ENCODE assay signal across 21 cellular contexts in the genomic region with DNA sequence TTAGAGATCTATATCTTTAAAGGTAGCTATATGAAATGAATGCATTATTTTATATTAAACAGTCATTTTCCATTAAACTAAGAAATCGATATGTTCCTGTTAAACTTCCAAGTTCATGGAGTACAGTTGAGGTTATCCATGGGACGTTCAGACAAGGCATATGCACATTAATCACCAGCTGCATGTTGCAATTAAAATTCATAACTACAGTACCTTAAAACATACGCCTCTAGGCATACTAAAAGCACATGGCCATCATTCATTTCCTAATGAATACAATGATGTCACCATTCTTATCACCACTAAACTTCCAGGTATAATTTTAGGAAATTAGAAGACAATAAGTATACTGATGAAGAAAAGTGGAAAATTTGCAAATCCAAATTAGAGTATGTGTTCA.
"Had no signal": no experiment of that assay in that cellular context is flagged by ENCODE, and none has a peak within 500 bp of the region (broad histone marks: within the 10 kb centered on the region; RNA-seq: fewer than 3 reads in every experiment).

No MANE protein-coding gene starts in this region.

- ATAC-seq: activated naive CD4-positive, alpha-beta T cell treated with anti-CD3 and anti-CD28 coated beads, Interleukin-2, amount 50 U/mL, for 72 hours; activated naive CD8-positive, alpha-beta T cell treated with anti-CD3 and anti-CD28 coated beads, Interleukin-2, amount 50 U/mL, for 24 hours; activated T-cell treated with anti-CD3 and anti-CD28 coated beads, Interleukin-2, amount 50 U/mL, for 4 hours; body of pancreas; PC-3; Right ventricle myocardium inferior had no signal

- H3K4me3 ChIP-seq: ascending aorta, body of pancreas, cardiac muscle cell had no signal

- H3K4me1 Mint-ChIP-seq: activated CD4-positive, alpha-beta T cell treated with anti-CD3 and anti-CD28 coated beads, Interleukin-2, amount 10 ng/mL, durations not matched to agents 7 days and 5 days; activated naive CD8-positive, alpha-beta T cell treated with anti-CD3 and anti-CD28 coated beads, Interleukin-2, amount 50 U/mL, for 24 hours had no signal

- H3K4me1 ChIP-seq: ascending aorta, body of pancreas had no signal

- H3K36me3 Mint-ChIP-seq: activated CD4-positive, alpha-beta memory T cell treated with anti-CD3 and anti-CD28 coated beads for 36 hours; activated naive CD4-positive, alpha-beta T cell treated with anti-CD3 and anti-CD28 coated beads, Interleukin-2, amount 50 U/mL, for 72 hours had no signal

- H3K27ac ChIP-seq: ascending aorta, body of pancreas, cardiac muscle cell, VCaP had no signal

- H3K4me3 Mint-ChIP-seq: activated CD4-positive, alpha-beta memory T cell treated with anti-CD3 and anti-CD28 coated beads for 36 hours; activated CD4-positive, alpha-beta T cell treated with anti-CD3 and anti-CD28 coated beads, Interleukin-2, amount 10 ng/mL, durations not matched to agents 7 days and 5 days; activated naive CD8-positive, alpha-beta T cell treated with anti-CD3 and anti-CD28 coated beads, Interleukin-2, amount 50 U/mL, for 24 hours; activated T-cell treated with anti-CD3 and anti-CD28 coated beads, Interleukin-2, amount 50 U/mL, for 4 hours had no signal

- DNase-seq: activated CD4-positive, alpha-beta memory T cell treated with anti-CD3 and anti-CD28 coated beads for 36 hours; activated CD4-positive, alpha-beta T cell treated with anti-CD3 and anti-CD28 coated beads, Interleukin-2, amount 10 ng/mL, durations not matched to agents 7 days and 5 days; activated CD4-positive, CD25-positive, alpha-beta regulatory T cell; activated CD8-positive, alpha-beta memory T cell treated with anti-CD3 and anti-CD28 coated beads for 24 hours; activated effector memory CD4-positive, alpha-beta T cell treated with anti-CD3 and anti-CD28 coated beads, Interleukin-2, amount 50 U/mL, for 16 hours; activated naive CD4-positive, alpha-beta T cell treated with Interleukin-2 at 50 U/mL for 16 hours; activated naive CD8-positive, alpha-beta T cell treated with anti-CD3 and anti-CD28 coated beads, Interleukin-2, amount 50 U/mL, for 24 hours; activated T-cell treated with anti-CD3 and anti-CD28 coated beads, Interleukin-2, amount 50 U/mL, for 4 hours; amniotic stem cell; body of pancreas; NCI-H1105 treated with DMSO at 0.1 percent for 48 hours; NCI-H1930; NCI-H510A treated with DMSO at 0.1 percent for 48 hours; PC-3; SK-N-SH; T-helper 1 cell had no signal

- H3K27ac Mint-ChIP-seq: activated CD4-positive, alpha-beta memory T cell treated with anti-CD3 and anti-CD28 coated beads for 36 hours; activated CD4-positive, alpha-beta T cell treated with anti-CD3 and anti-CD28 coated beads, Interleukin-2, amount 10 ng/mL, durations not matched to agents 7 days and 5 days; activated naive CD4-positive, alpha-beta T cell treated with anti-CD3 and anti-CD28 coated beads, Interleukin-2, amount 50 U/mL, for 72 hours; activated naive CD8-positive, alpha-beta T cell treated with anti-CD3 and anti-CD28 coated beads, Interleukin-2, amount 50 U/mL, for 24 hours had no signal

- H3K36me3 ChIP-seq: ascending aorta, cardiac muscle cell had no signal

- H3K27me3 ChIP-seq: ascending aorta, body of pancreas, cardiac muscle cell had no signal

- H3K27me3 Mint-ChIP-seq: activated CD4-positive, alpha-beta memory T cell treated with anti-CD3 and anti-CD28 coated beads for 36 hours; activated CD4-positive, alpha-beta T cell treated with anti-CD3 and anti-CD28 coated beads, Interleukin-2, amount 10 ng/mL, durations not matched to agents 7 days and 5 days; activated naive CD8-positive, alpha-beta T cell treated with anti-CD3 and anti-CD28 coated beads, Interleukin-2, amount 50 U/mL, for 24 hours had no signal

- H3K9me3 ChIP-seq: body of pancreas, SK-N-SH had no signal
